In genomic region chr4:150181536-150181935, GRCh38 we compare ENCODE assay signal across 12 cellular contexts.
DNase-seq lines count a peak whose midpoint lies in the region; ATAC-seq and TF ChIP-seq lines count a peak whose summit lies in the region.
"Had no signal": no experiment of that assay in that cellular context is flagged by ENCODE, and none has a peak within 500 bp of the region (broad histone marks: within the 10 kb centered on the region; RNA-seq: fewer than 3 reads in every experiment).

No MANE protein-coding gene starts in this region.

- no peak for TF ChIP-seq CTCF in chondrocyte (IDR thresholded peaks at IDR 0.05)

- in situ Hi-C loops in SK-MEL-5 (cut with HindIII; ENCODE audit: low pct_unique_long_range_greater_than_20kb, low sequenced_read_pairs), result no loop called here

- no peaks in the 10 kb centered on the region for H3K27me3 Mint-ChIP-seq in chondrocyte (ENCODE audit: low read depth)

- no peak overlapping the region for H3K4me3 Mint-ChIP-seq in chondrocyte (ENCODE audit: unreplicated experiment)
- H3K4me3 Mint-ChIP-seq: activated CD4-positive, alpha-beta T cell treated with anti-CD3 and anti-CD28 coated beads, Interleukin-2, amount 10 ng/mL, durations not matched to agents 7 days and 5 days had no signal

- peaks cover 53% of the 10 kb centered on the region for H3K4me1 Mint-ChIP-seq in chondrocyte (ENCODE audit: low read depth)
- H3K4me1 Mint-ChIP-seq: activated CD4-positive, alpha-beta T cell treated with anti-CD3 and anti-CD28 coated beads, Interleukin-2, amount 10 ng/mL, durations not matched to agents 7 days and 5 days had no signal

- no peak for ATAC-seq in GM21619 (IDR thresholded peaks at IDR 0.05; ENCODE audit: unreplicated experiment)
- ATAC-seq: mucosa of descending colon had no signal

- H3K36me3 Mint-ChIP-seq in chondrocyte (ENCODE audit: low read depth), result peaks cover 5% of the 10 kb centered on the region

- no peaks in the 10 kb centered on the region for H3K9me3 Mint-ChIP-seq in chondrocyte (ENCODE audit: low read depth)

- H3K27ac Mint-ChIP-seq in chondrocyte (ENCODE audit: unreplicated experiment), result no peak overlapping the region
- H3K27ac Mint-ChIP-seq: activated CD4-positive, alpha-beta T cell treated with anti-CD3 and anti-CD28 coated beads, Interleukin-2, amount 10 ng/mL, durations not matched to agents 7 days and 5 days had no signal

- DNase-seq in NCI-H146 (lab: John Stamatoyannopoulos, UW), result peak; percentile 13
- no peak for DNase-seq in NCI-H146 treated with DMSO at 0.1 percent for 48 hours (lab: John Stamatoyannopoulos, UW; ENCODE audit: unreplicated experiment)
- DNase-seq in SK-MEL-5 (ENCODE audit: low read depth, low spot score), result peak; percentile 47
- peak; percentile 27 for DNase-seq in globus pallidus (ENCODE audit: low spot score)
- peak; percentile 33 for DNase-seq in retina
- no peak for DNase-seq in chondrocyte (ENCODE audit: low spot score)
- DNase-seq in GF-D8 (lab: John Stamatoyannopoulos, UW), result no peak
- DNase-seq: ACHN; activated CD4-positive, alpha-beta T cell treated with anti-CD3 and anti-CD28 coated beads, Interleukin-2, amount 10 ng/mL, durations not matched to agents 7 days and 5 days; cortex of kidney; mucosa of descending colon had no signal

Comparison
In these comparisons a context has a peak if more than half of its experiments do, and no peak if none do; other contexts are left out.
1. DNase-seq: peak in NCI-H146 (single experiment), SK-MEL-5 (single experiment), globus pallidus (single experiment) and retina (single experiment); none in NCI-H146 treated with DMSO at 0.1 percent for 48 hours (single experiment), chondrocyte (single experiment) and GF-D8 (single experiment).